In genomic region chr19:40803170-40803856, GRCh38 we compare ENCODE assay signal across 10 cellular contexts. TPM values are rescaled to one million over a fixed set of nuclear protein-coding genes. Genes with fewer than 3 reads are reported as not detected.
DNase-seq lines count a peak whose midpoint lies in the region; ATAC-seq and TF ChIP-seq lines count a peak whose summit lies in the region.
"Had no signal": no experiment of that assay in that cellular context is flagged by ENCODE, and none has a peak within 500 bp of the region (broad histone marks: within the 10 kb centered on the region; RNA-seq: fewer than 3 reads in every experiment).

No MANE protein-coding gene starts in this region.

- no peak overlapping the region for H2AFZ ChIP-seq in PC-9

- H3F3A ChIP-seq in PC-9 (ENCODE audit: insufficient read depth, low read depth): no peaks in the 10 kb centered on the region

- peaks cover 73% of the 10 kb centered on the region for H3K36me3 Mint-ChIP-seq in CD4-positive, alpha-beta T cell (ENCODE audit: low read depth)
- H3K36me3 Mint-ChIP-seq in endodermal cell (ENCODE audit: low read depth) (peaks cover 49% of the 10 kb centered on the region), osteocyte (ENCODE audit: unreplicated experiment) (peaks cover 20% of the 10 kb centered on the region)

- no peaks in the 10 kb centered on the region for H3K27me3 Mint-ChIP-seq in CD4-positive, alpha-beta T cell
- H3K27me3 Mint-ChIP-seq in endodermal cell (ENCODE audit: insufficient read depth): no peaks in the 10 kb centered on the region
- no peaks in the 10 kb centered on the region for H3K27me3 Mint-ChIP-seq in osteocyte (ENCODE audit: unreplicated experiment)

- TF ChIP-seq CTCF in CD4-positive, alpha-beta T cell (IDR thresholded peaks at IDR 0.05): no peak
- TF ChIP-seq CTCF in PC-9 (conservative IDR thresholded peaks at IDR 0.05) (no peak), endodermal cell (conservative IDR thresholded peaks at IDR 0.05) (no peak), osteocyte (IDR thresholded peaks at IDR 0.05) (no peak)

- BruUV-seq in PC-9 (replicated peaks; lab: Mats Ljungman, UMichigan): no TSS peak

- intact Hi-C loops in CD4-positive, alpha-beta T cell (cut with DNase I, micrococcal nuclease): loop anchor here (2.0 to 5.0 kb wide), 3 partner anchors 87 to 191 kb away; partner anchors contain the start of genes COQ8B (in 1 of the 2) and ITPKC (in 1 of the 2)
- intact Hi-C loops in PC-9 (cut with micrococcal nuclease; ENCODE audit: unreplicated experiment): no loop called here

- CTCF ChIA-PET in CD4-positive, alpha-beta T cell (lab: Charles Lee): no interaction called here
- CTCF ChIA-PET in PC-9 (lab: Charles Lee): interaction anchor here (0.6 kb wide), 1 partner anchor 455 kb away, joined by 16 read pairs; the partner anchor contains the start of genes C19orf47 and PLD3

- no peak for DNase-seq in CD4-positive, alpha-beta T cell
- no peak for DNase-seq in PC-9
- no peak for DNase-seq in endodermal cell
- DNase-seq in osteocyte (ENCODE audit: extremely low spot score, unreplicated experiment): no peak
- no peak for DNase-seq in germinal center (ENCODE audit: low spot score)
- DNase-seq: retina, SIG-M5 had no signal

- H3K79me2 ChIP-seq in PC-9 (ENCODE audit: low read depth): peaks cover 51% of the 10 kb centered on the region

- POLR2A ChIA-PET in CD4-positive, alpha-beta T cell (lab: Charles Lee): interaction anchor here (0.8 to 6.9 kb wide), 5 partner anchors 16 to 460 kb away, joined by 3 to 198 read pairs (median 5); partner anchors contain the start of genes MIA and RAB4B
- POLR2A ChIA-PET in PC-9 (lab: Charles Lee; ENCODE audit: unreplicated experiment): interaction anchor here (0.7 kb wide), 2 partner anchors 26 to 320 kb away, joined by 3 read pairs; no protein-coding TSS in a partner anchor

- H3K4me3 ChIP-seq in PC-9: no peak overlapping the region
- H3K4me3 ChIP-seq in endodermal cell (ENCODE audit: low read length): no peak overlapping the region

- peaks cover 79% of the 10 kb centered on the region for H3K4me1 Mint-ChIP-seq in CD4-positive, alpha-beta T cell (ENCODE audit: low read depth)
- H3K4me1 Mint-ChIP-seq in endodermal cell (peaks cover 63% of the 10 kb centered on the region), osteocyte (ENCODE audit: unreplicated experiment) (peaks cover 77% of the 10 kb centered on the region)

- 0 out of 2 replicates have a peak overlapping the region, but pooled peaks have one; percentile 7 for H3K4me2 ChIP-seq in PC-9

- H3K27ac ChIP-seq in CD4-positive, alpha-beta T cell (ENCODE audit: low read depth, low read length): peak overlapping the region; percentile 86
- no peak overlapping the region for H3K27ac ChIP-seq in PC-9
- H3K27ac ChIP-seq in endodermal cell (ENCODE audit: low read depth, low read length): no peak overlapping the region

- no peak for ATAC-seq in CD4-positive, alpha-beta T cell (ENCODE audit: poor library complexity)
- ATAC-seq in GM18867 (IDR thresholded peaks at IDR 0.05; ENCODE audit: unreplicated experiment) (no peak), HG03378 (IDR thresholded peaks at IDR 0.05; ENCODE audit: unreplicated experiment) (no peak), GM21381 (IDR thresholded peaks at IDR 0.05; ENCODE audit: unreplicated experiment) (no peak)

- H3K27me3 ChIP-seq in CD4-positive, alpha-beta T cell (ENCODE audit: control insufficient read depth, insufficient read depth, low read length): no peaks in the 10 kb centered on the region
- H3K27me3 ChIP-seq in PC-9 (ENCODE audit: insufficient read depth, low read depth) (no peaks in the 10 kb centered on the region), endodermal cell (ENCODE audit: control insufficient read depth, insufficient read depth, low read length, poor library complexity, severe bottlenecking) (no peaks in the 10 kb centered on the region)

- peaks cover 49% of the 10 kb centered on the region for H4K20me1 ChIP-seq in PC-9 (ENCODE audit: insufficient read depth)

- no peaks in the 10 kb centered on the region for H3K9me3 Mint-ChIP-seq in CD4-positive, alpha-beta T cell
- H3K9me3 Mint-ChIP-seq in endodermal cell: no peaks in the 10 kb centered on the region
- no peaks in the 10 kb centered on the region for H3K9me3 Mint-ChIP-seq in osteocyte (ENCODE audit: unreplicated experiment)

- 76 to 100% methylated on average over 4 to 9 of the region's 9 CpGs for WGBS in endodermal cell (ENCODE audit: insufficient coverage in 1 of 2, insufficient read length in 1 of 2), 2 experiments

- no peaks in the 10 kb centered on the region for H3K9me2 ChIP-seq in PC-9 (ENCODE audit: insufficient read depth)

- H3K4me1 ChIP-seq in PC-9 (replicated peaks; ENCODE audit: insufficient read depth) (peaks cover 32% of the 10 kb centered on the region), endodermal cell (ENCODE audit: control insufficient read depth, insufficient read depth, low read length) (peaks cover 29% of the 10 kb centered on the region)

- no peaks in the 10 kb centered on the region for H3K9me3 ChIP-seq in CD4-positive, alpha-beta T cell (ENCODE audit: control insufficient read depth, low read length)
- no peaks in the 10 kb centered on the region for H3K9me3 ChIP-seq in PC-9 (ENCODE audit: insufficient read depth, low read depth)
- no peaks in the 10 kb centered on the region for H3K9me3 ChIP-seq in endodermal cell (ENCODE audit: control insufficient read depth, low read length)

- H3K4me3 Mint-ChIP-seq in CD4-positive, alpha-beta T cell: peak overlapping the region; percentile 96
- H3K4me3 Mint-ChIP-seq in endodermal cell (peak overlapping the region; percentile 28), osteocyte (ENCODE audit: unreplicated experiment) (no peak overlapping the region)

- peak overlapping the region; percentile 90 for H3K27ac Mint-ChIP-seq in CD4-positive, alpha-beta T cell
- H3K27ac Mint-ChIP-seq in endodermal cell (peak overlapping the region; percentile 58), osteocyte (ENCODE audit: unreplicated experiment) (peak overlapping the region; percentile 81)

- no peak overlapping the region for H3K9ac ChIP-seq in endodermal cell (ENCODE audit: extremely low read depth, low read length, poor library complexity, severe bottlenecking)

- H3K36me3 ChIP-seq in PC-9 (ENCODE audit: low read depth) (peaks cover 7% of the 10 kb centered on the region), endodermal cell (ENCODE audit: control insufficient read depth, insufficient read depth, low read length) (peaks cover 77% of the 10 kb centered on the region)

RNA-seq across cellular contexts. Expression of gene EGLN2, which starts 4.3 kb away (rescaled TPM):
- 100 to 1,000 TPM; 150 to 151 TPM for total RNA-seq in CD4-positive, alpha-beta T cell
- total RNA-seq in PC-9 (2021): 78.4 and 78.5 TPM in 2 replicates
- total RNA-seq in endodermal cell: 10 to 100 TPM; 87.4 to 99.8 TPM
- polyA plus RNA-seq in endodermal cell (2013, experiment 1 of 2): 58.5 TPM
- 55.2 TPM for polyA plus RNA-seq in endodermal cell (2013, experiment 2 of 2)
- total RNA-seq in osteocyte: 94.3 and 104 TPM in 2 replicates

RNA-seq across cellular contexts. Expression of gene RAB4B, which starts 25.3 kb away (rescaled TPM):
- total RNA-seq in CD4-positive, alpha-beta T cell: 10 to 100 TPM; 26.6 to 26.9 TPM
- total RNA-seq in PC-9 (2021) (22.2 and 24.8 TPM in 2 replicates), endodermal cell (10 to 100 TPM; 29.2 to 34.1 TPM), osteocyte (19.7 and 20.4 TPM in 2 replicates)
- polyA plus RNA-seq in endodermal cell (2013, experiment 1 of 2): 30.7 TPM
- 28.4 TPM for polyA plus RNA-seq in endodermal cell (2013, experiment 2 of 2)

RNA-seq across cellular contexts. Expression of gene MIA, which starts 28.0 kb away (rescaled TPM):
- not detected for total RNA-seq in CD4-positive, alpha-beta T cell
- total RNA-seq in PC-9 (2021) (2.5 and 2.7 TPM in 2 replicates), endodermal cell (not detected), osteocyte (2.0 TPM in 1 of 2 replicates, not detected in the other)
- polyA plus RNA-seq in endodermal cell (2013, experiment 1 of 2): 3.2 TPM
- 5.2 TPM for polyA plus RNA-seq in endodermal cell (2013, experiment 2 of 2)

RNA-seq across cellular contexts. Expression of gene CYP2A6, which starts 46.9 kb away (rescaled TPM):
- total RNA-seq in CD4-positive, alpha-beta T cell: not detected
- not detected in 2 replicates for total RNA-seq in PC-9 (2021)
- not detected for total RNA-seq in endodermal cell
- not detected for polyA plus RNA-seq in endodermal cell (2013, experiment 1 of 2)
- polyA plus RNA-seq in endodermal cell (2013, experiment 2 of 2): not detected
- not detected in 2 replicates for total RNA-seq in osteocyte

RNA-seq across cellular contexts. Expression of gene SNRPA, which starts 52.3 kb away (rescaled TPM):
- total RNA-seq in CD4-positive, alpha-beta T cell: 10 to 100 TPM; 60.3 to 76.7 TPM
- total RNA-seq in PC-9 (2021): 119 and 147 TPM in 2 replicates
- total RNA-seq in endodermal cell: 100 to 1,000 TPM; 160 to 199 TPM
- 206 TPM for polyA plus RNA-seq in endodermal cell (2013, experiment 1 of 2)
- polyA plus RNA-seq in endodermal cell (2013, experiment 2 of 2): 196 TPM
- 48.0 and 53.2 TPM in 2 replicates for total RNA-seq in osteocyte
